ENCODE assay signal across 12 cellular contexts in genomic region chr15:40055576-40056293, GRCh38. TPM values are rescaled to one million over a fixed set of nuclear protein-coding genes. Genes with fewer than 3 reads are reported as not detected.
A peak's percentile ranks its signal among the peaks of the same experiment; 100 is the strongest.
DNase-seq lines count a peak whose midpoint lies in the region; ATAC-seq and FAIRE-seq lines count a peak whose summit lies in the region.
"Had no signal": no experiment of that assay in that cellular context is flagged by ENCODE, and none has a peak within 500 bp of the region (broad histone marks: within the 10 kb centered on the region; RNA-seq: fewer than 3 reads in every experiment).

No MANE protein-coding gene starts in this region.

- no peak overlapping the region for H3K4me3 ChIP-seq in trophoblast cell (ENCODE audit: low read depth, low read length)
- no peak overlapping the region for H3K4me3 ChIP-seq in small intestine (ENCODE audit: low read depth in 1 of 2, low read length in 2 of 2)

- no CpG with 5 or more reads among the region's 14 CpGs for WGBS in trophoblast cell (ENCODE audit: extremely low coverage, insufficient coverage, insufficient read length)
- WGBS in small intestine, 3 donors, result 74 to 86% (median 85%) methylated on average over 14 of the region's 14 CpGs

- peak overlapping the region; percentile 3 for H2AFZ ChIP-seq in trophoblast cell (ENCODE audit: insufficient read depth, low read length, poor library complexity)
- H2AFZ ChIP-seq: parathyroid adenoma had no signal

- H3K14ac ChIP-seq in trophoblast cell (ENCODE audit: low read length), result peak overlapping the region; percentile 42

- H4K8ac ChIP-seq in trophoblast cell (ENCODE audit: low read depth, low read length), result peak overlapping the region; percentile 56

- no peaks in the 10 kb centered on the region for H3K79me2 ChIP-seq in trophoblast cell (ENCODE audit: control insufficient read depth, insufficient read depth, low read length, poor library complexity)
- H3K79me2 ChIP-seq: parathyroid adenoma had no signal

- H3K9me3 ChIP-seq in trophoblast cell (ENCODE audit: insufficient read depth, low read depth, low read length) (peaks cover under 1% of the 10 kb centered on the region), small intestine (ENCODE audit: control insufficient read depth, low read depth) (no peaks in the 10 kb centered on the region)

- peak overlapping the region; percentile 43 for H3K4me2 ChIP-seq in trophoblast cell (ENCODE audit: low read length)

- H3K9ac ChIP-seq in trophoblast cell (ENCODE audit: low read length), result no peak overlapping the region
- H3K9ac ChIP-seq: parathyroid adenoma had no signal

- H3K36me3 ChIP-seq in trophoblast cell (ENCODE audit: control insufficient read depth in 1 of 2, insufficient read depth in 2 of 2, low read length in 2 of 2) (no peaks in the 10 kb centered on the region), small intestine (ENCODE audit: control insufficient read depth in 2 of 2, insufficient read depth in 2 of 2, low read length in 2 of 2) (no peaks in the 10 kb centered on the region)

- H3K27ac ChIP-seq in trophoblast cell (ENCODE audit: low read depth, low read length), result peak overlapping the region; percentile 92
- H3K27ac ChIP-seq in small intestine (ENCODE audit: low read depth in 1 of 2, low read length in 1 of 2), result peak overlapping the region in 1 of 2 donors; percentile 67
- H3K27ac ChIP-seq: parathyroid adenoma had no signal

- no peak for ATAC-seq in GM18517 (IDR thresholded peaks at IDR 0.05; ENCODE audit: unreplicated experiment)
- ATAC-seq in GM21390 (IDR thresholded peaks at IDR 0.05; ENCODE audit: unreplicated experiment), result no peak
- ATAC-seq in HG02981 (IDR thresholded peaks at IDR 0.05; ENCODE audit: unreplicated experiment), result no peak

- H2BK120ac ChIP-seq in trophoblast cell (ENCODE audit: insufficient read depth, low read length, poor library complexity), result peak overlapping the region; percentile 92

- peak overlapping the region; percentile 92 for H4K91ac ChIP-seq in trophoblast cell (ENCODE audit: low read depth, low read length)

- DNase-seq in ELF-1 (ENCODE audit: low read depth, low spot score), result peak; percentile 93
- peak; percentile 75 for DNase-seq in NCI-H2081 treated with DMSO at 0.1 percent for 48 hours (lab: John Stamatoyannopoulos, UW)
- peak; percentile 25 for DNase-seq in cerebellum (ENCODE audit: low spot score)
- DNase-seq in trophoblast cell, result peak; percentile 70 to 71
- DNase-seq in small intestine, result no peak
- DNase-seq: activated CD4-positive, alpha-beta T cell treated with anti-CD3 and anti-CD28 coated beads, Interleukin-2, amount 50 U/mL, for 4 hours; hippocampal formation; NCI-H345 had no signal

- H3K4me1 ChIP-seq in trophoblast cell (ENCODE audit: control insufficient read depth in 1 of 2, insufficient read depth in 2 of 2, low read length in 2 of 2), result peaks cover 31 to 39% of the 10 kb centered on the region in 2 experiments
- H3K4me1 ChIP-seq in small intestine (ENCODE audit: control insufficient read depth in 2 of 2, insufficient read depth in 1 of 2, low read depth in 1 of 2, low read length in 1 of 2), result peaks cover 14 to 18% of the 10 kb centered on the region in 2 donors

- no peak overlapping the region for H3K23ac ChIP-seq in trophoblast cell (ENCODE audit: low read length)

- FAIRE-seq in small intestine (lab: Jason Lieb, UNC), result no peak

- H3K4ac ChIP-seq in trophoblast cell (ENCODE audit: low read depth, low read length), result peak overlapping the region; percentile 30

- no peak overlapping the region for H4K12ac ChIP-seq in trophoblast cell (ENCODE audit: low read depth, low read length)

- peak overlapping the region; percentile 26 for H2AK5ac ChIP-seq in trophoblast cell (ENCODE audit: low read length)

- H3K79me1 ChIP-seq in trophoblast cell (ENCODE audit: low read length), result peaks cover 19% of the 10 kb centered on the region

- H2BK12ac ChIP-seq in trophoblast cell (ENCODE audit: low read length), result peak overlapping the region; percentile 66

- peak overlapping the region; percentile 75 for H2BK5ac ChIP-seq in trophoblast cell (ENCODE audit: low read depth, low read length, poor library complexity)

- no peaks in the 10 kb centered on the region for H3K27me3 ChIP-seq in trophoblast cell (ENCODE audit: insufficient read depth, low read length)
- no peaks in the 10 kb centered on the region for H3K27me3 ChIP-seq in small intestine (ENCODE audit: control insufficient read depth in 2 of 2, insufficient read depth in 2 of 2, low read length in 2 of 2)

- H3K18ac ChIP-seq in trophoblast cell (ENCODE audit: low read length), result peak overlapping the region; percentile 71

RNA-seq across cellular contexts. Expression of gene SRP14, which starts 16.8 kb away (rescaled TPM):
- 84.8 TPM for total RNA-seq in cerebellum
- 497 and 515 TPM in 2 replicates for polyA plus RNA-seq in trophoblast cell (2013)
- 100 to 1,000 TPM; 282 to 329 (median 318) TPM for polyA plus RNA-seq in small intestine

RNA-seq across cellular contexts. Expression of gene BMF, which starts 52.9 kb away (rescaled TPM):
- 4.3 TPM for total RNA-seq in cerebellum
- polyA plus RNA-seq in trophoblast cell (2013), result 20.8 and 22.5 TPM in 2 replicates
- 10 to 100 TPM in 2 of 3 donors, 1 to 10 TPM in 1; 4.4 to 19.2 (median 15.2) TPM for polyA plus RNA-seq in small intestine
